In the genomic region with DNA sequence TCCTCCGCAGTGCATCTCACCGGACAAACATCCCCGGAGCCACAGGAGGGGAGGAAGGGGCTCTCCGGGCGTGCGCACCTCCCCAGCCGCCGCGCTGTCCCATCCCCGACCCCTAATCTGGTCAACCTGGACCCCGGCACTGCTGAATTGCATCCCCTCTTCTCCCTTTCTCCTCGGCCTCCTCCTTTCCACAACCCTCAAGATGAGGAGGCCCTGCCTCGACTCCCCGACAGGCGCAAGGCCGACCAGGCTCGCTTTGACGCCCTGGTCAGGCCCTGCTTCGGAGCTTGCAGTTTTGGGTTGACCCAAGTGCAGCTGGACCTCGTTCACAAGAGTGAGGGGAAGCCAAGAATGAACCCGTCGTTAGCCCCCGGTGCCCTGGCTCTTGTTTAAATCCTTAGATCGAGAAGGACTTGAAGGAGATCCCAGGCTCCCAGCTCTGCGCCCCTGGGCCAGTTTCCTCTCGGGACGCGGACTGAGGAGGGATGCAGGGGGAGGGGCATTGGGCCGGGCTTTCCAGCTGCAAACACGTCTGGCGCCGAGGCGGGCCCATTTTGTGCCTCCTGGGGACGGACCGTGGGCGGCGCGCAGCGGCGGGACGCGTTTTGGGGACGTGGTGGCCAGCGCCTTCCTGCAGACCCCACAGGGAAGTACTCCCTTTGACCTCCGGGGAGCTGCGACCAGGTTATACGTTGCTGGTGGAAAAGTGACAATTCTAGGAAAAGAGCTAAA, we compare ENCODE assay signal across 9 cellular contexts. TPM values are rescaled to one million over a fixed set of nuclear protein-coding genes. Genes with fewer than 3 reads are reported as not detected.
DNase-seq lines count a peak whose midpoint lies in the region; ATAC-seq and TF ChIP-seq lines count a peak whose summit lies in the region.
"Had no signal": no experiment of that assay in that cellular context is flagged by ENCODE, and none has a peak within 500 bp of the region (broad histone marks: within the 10 kb centered on the region; RNA-seq: fewer than 3 reads in every experiment).

No MANE protein-coding gene starts in this region.

- CTCF ChIA-PET in Caco-2 (lab: Charles Lee) = interaction anchor here (1.2 to 2.8 kb wide), 5 partner anchors 14 to 613 kb away, joined by 4 to 32 read pairs (median 5); no protein-coding TSS in a partner anchor

- no peaks in the 10 kb centered on the region for H3K9me3 Mint-ChIP-seq in Caco-2 (ENCODE audit: unreplicated experiment)
- no peaks in the 10 kb centered on the region for H3K9me3 Mint-ChIP-seq in progenitor cell of endocrine pancreas (ENCODE audit: low read depth)

- H3K27ac ChIP-seq in RWPE2 (ENCODE audit: poor library complexity, severe bottlenecking) = no peak overlapping the region
- H3K27ac ChIP-seq in heart right ventricle = peak overlapping the region; percentile 9 to 85 (median 78)

- DNase-seq in Caco-2 (peak; percentile 40 to 51), RWPE2 (ENCODE audit: low spot score) (peak; percentile 59), heart right ventricle (peak; percentile 63 to 74), progenitor cell of endocrine pancreas (ENCODE audit: low spot score, unreplicated experiment) (peak; percentile 35), NCI-H2081 treated with DMSO at 0.1 percent for 48 hours (lab: John Stamatoyannopoulos, UW) (no peak), cerebellar cortex (ENCODE audit: low spot score) (no peak), GOT3 (lab: John Stamatoyannopoulos, UW) (no peak)

- TF ChIP-seq CTCF in Caco-2 (IDR thresholded peaks at IDR 0.05; ENCODE audit: insufficient read depth in 1 of 2, low read depth in 1 of 2, low read length in 1 of 2, severe bottlenecking in 1 of 2, unreplicated experiment in 1 of 2) (no peak), RWPE2 (IDR thresholded peaks at IDR 0.05; ENCODE audit: poor library complexity, severe bottlenecking) (no peak), heart right ventricle (IDR thresholded peaks at IDR 0.05) (no peak), progenitor cell of endocrine pancreas (IDR thresholded peaks at IDR 0.05; ENCODE audit: unreplicated experiment) (no peak)

- BruUV-seq in Caco-2 (replicated peaks; lab: Mats Ljungman, UMichigan) = no TSS peak

- H3K4me1 ChIP-seq in Caco-2 (peaks cover 6% of the 10 kb centered on the region), RWPE2 (ENCODE audit: insufficient read depth, poor library complexity, severe bottlenecking) (peaks cover under 1% of the 10 kb centered on the region), heart right ventricle (peaks cover 8 to 78% (median 65%) of the 10 kb centered on the region in 9 donors)

- POLR2A ChIA-PET in Caco-2 (lab: Charles Lee) = no interaction called here

- H3K9me3 ChIP-seq in Caco-2 (no peaks in the 10 kb centered on the region), RWPE2 (ENCODE audit: severe bottlenecking) (no peaks in the 10 kb centered on the region), heart right ventricle (no peaks in the 10 kb centered on the region)

- H3K4me3 ChIP-seq in Caco-2 (ENCODE audit: low read depth, low read length) = peak overlapping the region; percentile 64
- H3K4me3 ChIP-seq in RWPE2 (ENCODE audit: severe bottlenecking) = no peak overlapping the region
- peak overlapping the region; percentile 26 to 65 (median 61) for H3K4me3 ChIP-seq in heart right ventricle

- peak overlapping the region; percentile 87 for H3K4me3 Mint-ChIP-seq in Caco-2 (ENCODE audit: unreplicated experiment)
- peak overlapping the region; percentile 68 for H3K4me3 Mint-ChIP-seq in progenitor cell of endocrine pancreas (ENCODE audit: low read depth)

- H3K27ac Mint-ChIP-seq in Caco-2 (ENCODE audit: unreplicated experiment) (peak overlapping the region; percentile 79), progenitor cell of endocrine pancreas (no peak overlapping the region)

- intact Hi-C loops in Caco-2 (cut with micrococcal nuclease; ENCODE audit: unreplicated experiment) (loop anchor here (5.0 kb wide), 2 partner anchors 854 to 1999 kb away; partner anchors contain the start of gene FIP1L1), heart right ventricle (cut with DNase I) (loop anchor here (5.0 to 10.0 kb wide), 15 partner anchors 299 to 1999 kb away; partner anchors contain the start of gene FIP1L1 (in 2 of the 10))

- no peak for ATAC-seq in RWPE2 (ENCODE audit: low read depth)
- ATAC-seq in heart right ventricle = peak in 4 of 8 donors; percentile 13 to 30 (median 22)
- ATAC-seq in GM18517 (IDR thresholded peaks at IDR 0.05; ENCODE audit: unreplicated experiment) = no peak
- ATAC-seq: Panc1 had no signal

- H3K4me1 Mint-ChIP-seq in Caco-2 (ENCODE audit: low read depth, unreplicated experiment) = peaks cover 5% of the 10 kb centered on the region
- H3K4me1 Mint-ChIP-seq in progenitor cell of endocrine pancreas (ENCODE audit: low read depth) = peaks cover 24% of the 10 kb centered on the region

- H3K36me3 ChIP-seq in Caco-2 (ENCODE audit: control insufficient read depth, insufficient read depth, low read length) = no peaks in the 10 kb centered on the region
- no peaks in the 10 kb centered on the region for H3K36me3 ChIP-seq in RWPE2 (ENCODE audit: low read depth)
- peaks cover 0 to 4% (median 0%) of the 10 kb centered on the region in 9 donors for H3K36me3 ChIP-seq in heart right ventricle

- WGBS in heart right ventricle, 2 donors = 2% methylated on average over 47 of the region's 47 CpGs

- H3K27me3 Mint-ChIP-seq in Caco-2 (ENCODE audit: insufficient read depth, unreplicated experiment) (no peaks in the 10 kb centered on the region), progenitor cell of endocrine pancreas (peaks cover 48% of the 10 kb centered on the region)

- H3K27me3 ChIP-seq in Caco-2 (replicated peaks; ENCODE audit: control insufficient read depth, insufficient read depth, low read length) (no peaks in the 10 kb centered on the region), RWPE2 (ENCODE audit: insufficient read depth, poor library complexity, severe bottlenecking) (peaks cover 65% of the 10 kb centered on the region), heart right ventricle (peaks cover 20 to 72% (median 63%) of the 10 kb centered on the region in 7 donors)

- H3K36me3 Mint-ChIP-seq in Caco-2 (ENCODE audit: insufficient read depth, unreplicated experiment) = peaks cover 88% of the 10 kb centered on the region
- H3K36me3 Mint-ChIP-seq in progenitor cell of endocrine pancreas (ENCODE audit: insufficient read depth) = no peaks in the 10 kb centered on the region

RNA-seq across cellular contexts. Expression of gene PDGFRA, which starts 2.5 kb away (rescaled TPM):
- 97.4 and 122 TPM in 2 replicates for total RNA-seq in Caco-2 (2022)
- total RNA-seq in heart right ventricle = 10 to 100 TPM in 8 of 10 donors, 1 to 10 TPM in 2; 6.5 to 57.5 (median 14.7) TPM
- 10 to 100 TPM in 1 of 2 donors, 1 to 10 TPM in 1; 8.6 to 11.9 TPM for polyA plus RNA-seq in heart right ventricle
- 11.4 and 13.8 TPM in 2 replicates for total RNA-seq in progenitor cell of endocrine pancreas

Comparison
In these comparisons a context has a peak if more than half of its experiments do, and no peak if none do; other contexts are left out.
1. DNase-seq: peak in Caco-2 (2 of 2), RWPE2 (single experiment), heart right ventricle (2 of 2) and progenitor cell of endocrine pancreas (single experiment); none in NCI-H2081 treated with DMSO at 0.1 percent for 48 hours (single experiment), cerebellar cortex (single experiment) and GOT3 (single experiment).